8 cellular contexts compared by ENCODE assay signal in the genomic region with DNA sequence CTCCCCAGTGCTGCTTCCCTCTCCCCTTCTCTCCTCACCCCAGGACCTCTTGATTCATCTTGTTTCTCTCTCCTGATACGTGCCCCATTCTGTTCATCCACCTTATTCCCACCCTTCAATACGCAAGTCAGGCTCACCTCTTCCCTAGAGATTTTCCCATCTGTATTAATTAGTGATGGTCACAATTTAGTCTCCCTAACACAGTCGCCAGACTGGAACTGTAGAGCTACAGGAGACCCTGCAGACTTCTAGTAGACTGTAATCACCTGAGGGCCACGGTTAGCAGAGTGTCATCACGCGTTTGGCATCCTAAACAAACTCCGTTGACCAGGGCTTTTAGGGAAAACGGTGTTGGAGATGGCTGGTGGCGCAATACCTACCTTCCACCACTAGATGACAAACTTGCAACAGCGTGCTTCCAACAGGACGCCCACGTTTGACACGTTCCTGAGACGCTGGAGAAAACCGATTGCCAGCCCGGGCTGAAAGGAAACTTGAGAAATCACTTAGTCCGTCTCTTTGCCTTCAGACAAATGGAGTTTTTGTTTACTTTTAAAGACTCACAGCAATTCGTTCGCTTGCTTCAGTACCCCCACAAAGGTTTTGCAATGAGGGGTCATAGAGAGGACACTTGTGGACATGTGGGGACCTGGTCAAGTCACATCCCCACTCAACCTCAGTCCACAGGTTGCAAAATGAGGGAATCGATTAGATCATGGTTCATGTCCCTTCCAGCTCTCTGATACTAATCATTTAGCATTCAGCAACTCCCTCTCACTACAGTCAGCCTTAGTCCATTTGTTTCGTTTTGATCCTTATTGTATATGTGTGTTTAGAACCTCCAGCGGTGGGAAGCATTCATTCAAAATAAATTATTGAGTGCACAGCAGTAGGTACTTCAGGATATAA. TPM values are rescaled to one million over a fixed set of nuclear protein-coding genes. Genes with fewer than 3 reads are reported as not detected.
DNase-seq lines count a peak whose midpoint lies in the region; ATAC-seq and TF ChIP-seq lines count a peak whose summit lies in the region.

No MANE protein-coding gene starts in this region.

- no peaks in the 10 kb centered on the region for H3K79me2 ChIP-seq in ACC112 (ENCODE audit: control insufficient read depth, insufficient read depth, low read length, unreplicated experiment)

- peak; percentile 99 for TF ChIP-seq CTCF in LNCaP clone FGC (IDR thresholded peaks at IDR 0.05; ENCODE audit: control insufficient read depth, extremely low read depth, insufficient read depth)
- peak; percentile 93 for TF ChIP-seq CTCF in natural killer cell (IDR thresholded peaks at IDR 0.05)

- peak overlapping the region; percentile 90 for H2AFZ ChIP-seq in ACC112 (ENCODE audit: low read length, unreplicated experiment)

- intact Hi-C loops in natural killer cell (cut with micrococcal nuclease) = loop anchor here (1.0 to 2.0 kb wide), 3 partner anchors 40 to 387 kb away; a partner anchor contains a TSS

- peak overlapping the region; percentile 82 for H3K27ac ChIP-seq in ACC112 (ENCODE audit: low read depth, low read length)

- H3K4me1 Mint-ChIP-seq in activated T-cell treated with anti-CD3 and anti-CD28 coated beads, Interleukin-2, amount 50 U/mL, for 72 hours (ENCODE audit: low read depth) = peaks cover 12% of the 10 kb centered on the region
- peaks cover 11 to 17% of the 10 kb centered on the region in 2 donors for H3K4me1 Mint-ChIP-seq in natural killer cell
- peaks cover 19 to 26% of the 10 kb centered on the region in 2 donors for H3K4me1 Mint-ChIP-seq in stimulated activated naive B cell treated with anti-CD40 and anti-IgM and Interleukin-4, amounts not matched to agents 10 μg/mL and 1 μg/mL and 100 μg/mL, for 72 hours

- no peaks in the 10 kb centered on the region for H3K9me3 Mint-ChIP-seq in activated T-cell treated with anti-CD3 and anti-CD28 coated beads, Interleukin-2, amount 50 U/mL, for 72 hours
- no peaks in the 10 kb centered on the region for H3K9me3 Mint-ChIP-seq in natural killer cell
- peaks cover 0 to under 1% of the 10 kb centered on the region in 2 donors for H3K9me3 Mint-ChIP-seq in stimulated activated naive B cell treated with anti-CD40 and anti-IgM and Interleukin-4, amounts not matched to agents 10 μg/mL and 1 μg/mL and 100 μg/mL, for 72 hours

- peak overlapping the region; percentile 49 to 71 for H3K4me3 Mint-ChIP-seq in activated T-cell treated with anti-CD3 and anti-CD28 coated beads, Interleukin-2, amount 50 U/mL, for 72 hours
- peak overlapping the region; percentile 60 for H3K4me3 Mint-ChIP-seq in natural killer cell
- peak overlapping the region; percentile 45 to 82 for H3K4me3 Mint-ChIP-seq in stimulated activated naive B cell treated with anti-CD40 and anti-IgM and Interleukin-4, amounts not matched to agents 10 μg/mL and 1 μg/mL and 100 μg/mL, for 72 hours

- DNase-seq in GM19238 (ENCODE audit: insufficient read length, low spot score) (peak; percentile 60), LNCaP clone FGC (ENCODE audit: low read depth) (peak; percentile 73), RKO (ENCODE audit: low spot score) (peak; percentile 95), fibroblast of gingiva (ENCODE audit: low read depth) (peak; percentile 90), natural killer cell (peak; percentile 47)
- peak; percentile 73 to 78 for DNase-seq in activated T-cell treated with anti-CD3 and anti-CD28 coated beads, Interleukin-2, amount 50 U/mL, for 72 hours
- peak; percentile 67 for DNase-seq in stimulated activated naive B cell treated with anti-CD40 and anti-IgM and Interleukin-4, amounts not matched to agents 10 μg/mL and 1 μg/mL and 100 μg/mL, for 72 hours

- peaks cover 31% of the 10 kb centered on the region for H3K4me1 ChIP-seq in ACC112 (ENCODE audit: control insufficient read depth, insufficient read depth, low read length, unreplicated experiment)

- H3K4me3 ChIP-seq in ACC112 (ENCODE audit: low read depth, low read length) = peak overlapping the region; percentile 71
- H3K4me3 ChIP-seq in LNCaP clone FGC (ENCODE audit: low read depth, low read length) = no peak overlapping the region

- H3K27me3 ChIP-seq in ACC112 (ENCODE audit: insufficient read depth, low read length) = no peaks in the 10 kb centered on the region

- H3K36me3 ChIP-seq in ACC112 (ENCODE audit: insufficient read depth, low read length) = no peaks in the 10 kb centered on the region

- H3K36me3 Mint-ChIP-seq in activated T-cell treated with anti-CD3 and anti-CD28 coated beads, Interleukin-2, amount 50 U/mL, for 72 hours (ENCODE audit: insufficient read depth in 2 of 2) = no peaks in the 10 kb centered on the region
- H3K36me3 Mint-ChIP-seq in natural killer cell = no peaks in the 10 kb centered on the region
- H3K36me3 Mint-ChIP-seq in stimulated activated naive B cell treated with anti-CD40 and anti-IgM and Interleukin-4, amounts not matched to agents 10 μg/mL and 1 μg/mL and 100 μg/mL, for 72 hours = no peaks in the 10 kb centered on the region

- no peak overlapping the region for H3K27ac Mint-ChIP-seq in activated T-cell treated with anti-CD3 and anti-CD28 coated beads, Interleukin-2, amount 50 U/mL, for 72 hours
- peak overlapping the region in 1 of 2 donors; percentile 19 for H3K27ac Mint-ChIP-seq in natural killer cell
- peak overlapping the region; percentile 4 for H3K27ac Mint-ChIP-seq in stimulated activated naive B cell treated with anti-CD40 and anti-IgM and Interleukin-4, amounts not matched to agents 10 μg/mL and 1 μg/mL and 100 μg/mL, for 72 hours

- H3K27me3 Mint-ChIP-seq in activated T-cell treated with anti-CD3 and anti-CD28 coated beads, Interleukin-2, amount 50 U/mL, for 72 hours (ENCODE audit: low read depth) = peaks cover 22% of the 10 kb centered on the region
- peaks cover 10 to 11% of the 10 kb centered on the region in 2 donors for H3K27me3 Mint-ChIP-seq in natural killer cell (ENCODE audit: low read depth in 2 of 2)
- H3K27me3 Mint-ChIP-seq in stimulated activated naive B cell treated with anti-CD40 and anti-IgM and Interleukin-4, amounts not matched to agents 10 μg/mL and 1 μg/mL and 100 μg/mL, for 72 hours = no peaks in the 10 kb centered on the region

- peak; percentile 83 to 84 for ATAC-seq in activated T-cell treated with anti-CD3 and anti-CD28 coated beads, Interleukin-2, amount 50 U/mL, for 72 hours (replicated peaks in 1 of 2)
- peak; percentile 86 to 99 (median 91) for ATAC-seq in natural killer cell
- ATAC-seq in stimulated activated naive B cell treated with anti-CD40 and anti-IgM and Interleukin-4, amounts not matched to agents 10 μg/mL and 1 μg/mL and 100 μg/mL, for 72 hours (replicated peaks) = peak; percentile 80 to 82

RNA-seq across cellular contexts. Expression of a gene that starts 20.6 kb away (rescaled TPM):
- total RNA-seq in activated T-cell treated with anti-CD3 and anti-CD28 coated beads, Interleukin-2, amount 50 U/mL, for 72 hours = not detected
- total RNA-seq in natural killer cell = under 1 TPM in 1 of 3 donors, not detected in 2; 0.33 TPM

RNA-seq across cellular contexts. Expression of a gene that starts 23.8 kb away (rescaled TPM):
- not detected for total RNA-seq in activated T-cell treated with anti-CD3 and anti-CD28 coated beads, Interleukin-2, amount 50 U/mL, for 72 hours
- total RNA-seq in natural killer cell = 10 to 100 TPM in 2 of 3 donors, 1 to 10 TPM in 1; 4.2 to 30.6 (median 11.6) TPM

RNA-seq across cellular contexts. Expression of a gene that starts 40.7 kb away (rescaled TPM):
- 100 to 1,000 TPM; 124 to 146 TPM for total RNA-seq in activated T-cell treated with anti-CD3 and anti-CD28 coated beads, Interleukin-2, amount 50 U/mL, for 72 hours
- 10 to 100 TPM; 77.3 to 87.3 (median 78.8) TPM for total RNA-seq in natural killer cell

Comparison
In these comparisons a context has a peak if more than half of its experiments do, and no peak if none do; other contexts are left out.
1. RNA of a gene that starts 23.8 kb away (total RNA-seq): 4.2 to 30.6 TPM in natural killer cell; not detected in activated T-cell treated with anti-CD3 and anti-CD28 coated beads, Interleukin-2, amount 50 U/mL, for 72 hours; every median in the first group is over 4 times any median in the second.
2. Peak in every context shown above with its lines, with median percentiles within 50 percentile points of each other: DNase-seq, ATAC-seq and H3K4me3 Mint-ChIP-seq.